ENCODE assay signal across 30 cellular contexts in the genomic region with DNA sequence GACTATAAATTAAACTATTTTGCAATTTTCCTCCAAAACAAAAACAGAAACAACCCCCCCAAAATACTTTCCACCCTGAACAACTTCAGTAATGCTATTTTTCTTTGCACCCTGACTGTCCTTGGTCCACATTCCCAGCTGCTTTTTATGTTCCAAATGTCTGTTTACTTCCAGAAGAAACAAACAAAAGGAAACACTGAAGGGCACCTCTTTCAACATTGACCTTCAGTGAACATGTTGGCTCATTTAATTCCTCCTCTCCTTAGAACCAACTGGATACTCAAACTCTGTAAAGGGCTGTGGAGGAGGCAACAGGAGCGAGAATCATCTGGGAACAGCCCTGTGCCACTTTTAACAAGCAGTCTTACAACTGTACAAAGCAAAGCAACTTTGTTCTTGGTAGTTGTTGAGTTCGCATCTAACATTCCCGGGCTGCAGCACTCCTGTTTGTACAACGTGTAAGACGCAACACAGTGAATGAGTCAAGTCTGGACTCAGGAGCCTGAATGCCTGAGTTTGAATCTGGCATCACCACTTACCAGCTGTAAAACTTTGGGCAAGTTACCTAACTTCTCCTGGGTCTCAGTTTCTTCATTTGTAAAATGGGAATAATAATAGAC.
DNase-seq lines count a peak whose midpoint lies in the region; ATAC-seq, FAIRE-seq and TF ChIP-seq lines count a peak whose summit lies in the region.
"Had no signal": no experiment of that assay in that cellular context is flagged by ENCODE, and none has a peak within 500 bp of the region (broad histone marks: within the 10 kb centered on the region; RNA-seq: fewer than 3 reads in every experiment).

No MANE protein-coding gene starts in this region.

- H3K9ac ChIP-seq in GM23248 (no peak overlapping the region), K562 (ENCODE audit: insufficient read depth in 1 of 2, low read depth in 2 of 2, low read length in 2 of 2) (no peak overlapping the region), endodermal cell (ENCODE audit: extremely low read depth, low read length, poor library complexity, severe bottlenecking) (no peak overlapping the region)

- TF ChIP-seq EP300 in K562 (IDR thresholded peaks at IDR 0.05; ENCODE audit: low read length) = no peak

- BruUV-seq in K562 (replicated peaks; lab: Mats Ljungman, UMichigan) = no TSS peak

- H3K4me3 Mint-ChIP-seq in endodermal cell = no peak overlapping the region
- H3K4me3 Mint-ChIP-seq: activated naive CD8-positive, alpha-beta T cell treated with anti-CD3 and anti-CD28 coated beads, Interleukin-2, amount 50 U/mL, for 24 hours; activated T-cell treated with anti-CD3 and anti-CD28 coated beads, Interleukin-2, amount 50 U/mL, for 24 hours; mesothelial cell of epicardium; naive thymus-derived CD8-positive, alpha-beta T cell; T-helper 2 cell treated with Interferon-gamma antibody and Interleukin-4, amounts not matched to agents 5 μg/mL and 100 μg/mL, for 36 hours had no signal

- H4K20me1 ChIP-seq in GM23248 (ENCODE audit: insufficient read depth) (no peaks in the 10 kb centered on the region), K562 (replicated peaks; ENCODE audit: control insufficient read depth, insufficient read depth, low read length) (no peaks in the 10 kb centered on the region)

- H3K9me3 ChIP-seq in GM23248 (ENCODE audit: low read depth) (no peaks in the 10 kb centered on the region), K562 (replicated peaks; ENCODE audit: control insufficient read depth, insufficient read depth, low read depth, low read length) (no peaks in the 10 kb centered on the region), pancreas (no peaks in the 10 kb centered on the region), endodermal cell (ENCODE audit: control insufficient read depth, low read length) (peaks cover 4% of the 10 kb centered on the region)

- in situ Hi-C loops in GM23248 (cut with MboI) (no loop called here), K562 (cut with MboI) (no loop called here)

- H3K4me1 ChIP-seq in GM23248 (ENCODE audit: insufficient read depth) (no peaks in the 10 kb centered on the region), K562 (replicated peaks in 1 of 2; ENCODE audit: control insufficient read depth in 2 of 2, insufficient read depth in 2 of 2, low read length in 2 of 2) (no peaks in the 10 kb centered on the region), pancreas (peaks cover 15 to 24% (median 23%) of the 10 kb centered on the region in 3 donors), endodermal cell (ENCODE audit: control insufficient read depth, insufficient read depth, low read length) (peaks cover 11% of the 10 kb centered on the region)

- H3K27me3 Mint-ChIP-seq in endodermal cell (ENCODE audit: insufficient read depth) = no peaks in the 10 kb centered on the region
- H3K27me3 Mint-ChIP-seq: activated naive CD8-positive, alpha-beta T cell treated with anti-CD3 and anti-CD28 coated beads, Interleukin-2, amount 50 U/mL, for 24 hours; activated T-cell treated with anti-CD3 and anti-CD28 coated beads, Interleukin-2, amount 50 U/mL, for 24 hours had no signal

- no peaks in the 10 kb centered on the region for H3F3A ChIP-seq in GM23248 (ENCODE audit: insufficient read depth)

- WGBS in GM23248 (ENCODE audit: low coverage in 1 of 2, low lambda C conversion rate in 2 of 2, missing lambda C conversion rate in 2 of 2), 2 experiments = 55 to 58% methylated on average over 5 of the region's 5 CpGs
- 3% methylated on average over 5 of the region's 5 CpGs for whole genome bisulfite sequencing in K562 (ENCODE audit: insufficient coverage, low coverage, missing lambda C conversion rate)
- WGBS in pancreas, 2 donors = 18 to 27% methylated on average over 5 of the region's 5 CpGs
- WGBS in endodermal cell (ENCODE audit: insufficient coverage in 1 of 2, insufficient read length in 1 of 2), 2 experiments = 92 to 98% methylated on average over 5 of the region's 5 CpGs

- H3K36me3 ChIP-seq in GM23248 (ENCODE audit: low read depth) (no peaks in the 10 kb centered on the region), K562 (ENCODE audit: control insufficient read depth, insufficient read depth, low read length) (no peaks in the 10 kb centered on the region), pancreas (no peaks in the 10 kb centered on the region), endodermal cell (ENCODE audit: control insufficient read depth, insufficient read depth, low read length) (no peaks in the 10 kb centered on the region)
- H3K36me3 ChIP-seq: brain microvascular endothelial cell had no signal

- H3K9me1 ChIP-seq in K562 (ENCODE audit: control insufficient read depth, insufficient read depth, low read length) = no peaks in the 10 kb centered on the region

- peaks cover 18% of the 10 kb centered on the region for H3K27me3 ChIP-seq in GM23248 (replicated peaks; ENCODE audit: insufficient read depth)
- peaks cover 4 to 15% of the 10 kb centered on the region in 2 experiments; a peak in 3 of 5 replicates for H3K27me3 ChIP-seq in K562 (ENCODE audit: control insufficient read depth in 2 of 2, insufficient read depth in 2 of 2, low read length in 2 of 2)
- no peaks in the 10 kb centered on the region for H3K27me3 ChIP-seq in pancreas
- no peaks in the 10 kb centered on the region for H3K27me3 ChIP-seq in endodermal cell (ENCODE audit: control insufficient read depth, insufficient read depth, low read length, poor library complexity, severe bottlenecking)
- H3K27me3 ChIP-seq: brain microvascular endothelial cell had no signal

- H3K27ac ChIP-seq in GM23248 (no peak overlapping the region), K562 (ENCODE audit: extremely low read depth, low read depth, low read length) (no peak overlapping the region), pancreas (peak overlapping the region in 2 of 4 donors; percentile 16 to 50), caudate nucleus (ENCODE audit: low read depth, low read length) (no peak overlapping the region), endodermal cell (ENCODE audit: low read depth, low read length) (no peak overlapping the region)
- H3K27ac ChIP-seq: brain microvascular endothelial cell, HL-60, VCaP had no signal

- no peak for TF ChIP-seq CTCF in K562 (IDR thresholded peaks at IDR 0.05 in 2 of 3, conservative IDR thresholded peaks at IDR 0.05 in 1 of 3; ENCODE audit: insufficient read depth in 2 of 3, low read depth in 1 of 3, low read length in 3 of 3)
- no peak for TF ChIP-seq CTCF in pancreas (IDR thresholded peaks at IDR 0.05)
- no peak for TF ChIP-seq CTCF in endodermal cell (conservative IDR thresholded peaks at IDR 0.05)

- peaks cover 31% of the 10 kb centered on the region for H3K4me1 Mint-ChIP-seq in endodermal cell
- H3K4me1 Mint-ChIP-seq: naive thymus-derived CD8-positive, alpha-beta T cell had no signal

- no peak for TF ChIP-seq RAD21 in K562 (CRISPR knock-in tag; conservative IDR thresholded peaks at IDR 0.05 in 1 of 2, IDR thresholded peaks at IDR 0.05 in 1 of 2)

- FAIRE-seq in K562 (lab: Jason Lieb, UNC) (no peak), pancreas (lab: Jason Lieb, UNC) (no peak)
- FAIRE-seq: colon had no signal

- DNase-seq in GM23248 = peak; percentile 18
- DNase-seq in K562 (ENCODE audit: extremely low read depth in 1 of 4, low spot score in 3 of 4) = no peak
- no peak for DNase-seq in left lobe of liver (ENCODE audit: low spot score)
- peak in 1 of 6 donors; percentile 39 for DNase-seq in pancreas
- no peak for DNase-seq in CD1c-positive myeloid dendritic cell (ENCODE audit: extremely low spot score)
- DNase-seq in caudate nucleus (lab: John Stamatoyannopoulos, UW) = no peak
- no peak for DNase-seq in NCI-H1694 treated with DMSO at 0.1 percent for 48 hours (lab: John Stamatoyannopoulos, UW)
- no peak for DNase-seq in endodermal cell
- DNase-seq: activated CD4-positive, alpha-beta T cell treated with anti-CD3 and anti-CD28 coated beads for 48 hours; activated naive CD8-positive, alpha-beta T cell treated with anti-CD3 and anti-CD28 coated beads, Interleukin-2, amount 50 U/mL, for 24 hours; activated T-cell treated with anti-CD3 and anti-CD28 coated beads, Interleukin-2, amount 50 U/mL, for 24 hours; brain microvascular endothelial cell; COR-L47; DND-41; effector CD8-positive, alpha-beta T cell; foreskin melanocyte; Kasumi-1; naive thymus-derived CD8-positive, alpha-beta T cell; NCI-H146; NCI-H524 treated with DMSO at 0.1 percent for 48 hours; NK-92 treated with Interleukin-12 subunit alpha and Interleukin-12 subunit beta, amount 100 ng/mL, for 24 hours; occipital lobe; SHP77; stimulated activated CD8-positive, alpha-beta memory T cell treated with anti-CD3 and anti-CD28 coated beads, Interleukin-4, amount 100 ng/mL, for 48 hours; trophoblast cell had no signal

- H3K79me2 ChIP-seq in GM23248 (ENCODE audit: insufficient read depth) = no peaks in the 10 kb centered on the region
- H3K79me2 ChIP-seq in K562 (ENCODE audit: control insufficient read depth, insufficient read depth, low read length) = no peaks in the 10 kb centered on the region

- no peaks in the 10 kb centered on the region for H3K9me2 ChIP-seq in GM23248 (ENCODE audit: insufficient read depth)

- TF ChIP-seq POLR2A in K562 (conservative IDR thresholded peaks at IDR 0.05) = no peak

- no peak overlapping the region for H3K27ac Mint-ChIP-seq in endodermal cell
- H3K27ac Mint-ChIP-seq: activated naive CD8-positive, alpha-beta T cell treated with anti-CD3 and anti-CD28 coated beads, Interleukin-2, amount 50 U/mL, for 24 hours; activated T-cell treated with anti-CD3 and anti-CD28 coated beads, Interleukin-2, amount 50 U/mL, for 24 hours; mesothelial cell of epicardium; T-helper 2 cell treated with Interferon-gamma antibody and Interleukin-4, amounts not matched to agents 5 μg/mL and 100 μg/mL, for 36 hours had no signal

- H3K36me3 Mint-ChIP-seq in endodermal cell (ENCODE audit: low read depth) = no peaks in the 10 kb centered on the region
- H3K36me3 Mint-ChIP-seq: naive thymus-derived CD8-positive, alpha-beta T cell had no signal

- intact Hi-C loops in K562 (cut with micrococcal nuclease) (no loop called here), pancreas (cut with DNase I) (no loop called here)

- H3K4me2 ChIP-seq in GM23248 (ENCODE audit: unreplicated experiment) (no peak overlapping the region), K562 (ENCODE audit: insufficient read depth, low read length) (no peak overlapping the region)

- no peak overlapping the region for H2AFZ ChIP-seq in GM23248
- 0 out of 2 replicates have a peak overlapping the region, but pooled peaks have one; percentile 7 for H2AFZ ChIP-seq in K562 (ENCODE audit: low read depth, low read length)

- H3K4me3 ChIP-seq in GM23248 (no peak overlapping the region), K562 (no peak overlapping the region), pancreas (no peak overlapping the region), endodermal cell (ENCODE audit: low read length) (no peak overlapping the region)

- POLR2A ChIA-PET in K562 (lab: Yijun Ruan, JAX) = interaction anchor here (0.6 to 1.2 kb wide), 2 partner anchors 28 to 208 kb away, joined by 3 read pairs; no protein-coding TSS in a partner anchor

- H3K9me3 Mint-ChIP-seq in endodermal cell = no peaks in the 10 kb centered on the region
- H3K9me3 Mint-ChIP-seq: activated naive CD8-positive, alpha-beta T cell treated with anti-CD3 and anti-CD28 coated beads, Interleukin-2, amount 50 U/mL, for 24 hours; activated T-cell treated with anti-CD3 and anti-CD28 coated beads, Interleukin-2, amount 50 U/mL, for 24 hours; T-helper 2 cell treated with Interferon-gamma antibody and Interleukin-4, amounts not matched to agents 5 μg/mL and 100 μg/mL, for 36 hours had no signal

- ATAC-seq in K562 = no peak
- peak; percentile 62 for ATAC-seq in left lobe of liver
- ATAC-seq in pancreas = peak; percentile 71 to 82 (median 78)
- ATAC-seq: activated naive CD8-positive, alpha-beta T cell treated with anti-CD3 and anti-CD28 coated beads, Interleukin-2, amount 50 U/mL, for 24 hours; naive thymus-derived CD8-positive, alpha-beta T cell had no signal

- CTCF ChIA-PET in K562 (lab: Yijun Ruan, JAX; ENCODE audit: low intra/inter-chr PET ratio) = no interaction called here
